In the genomic region with DNA sequence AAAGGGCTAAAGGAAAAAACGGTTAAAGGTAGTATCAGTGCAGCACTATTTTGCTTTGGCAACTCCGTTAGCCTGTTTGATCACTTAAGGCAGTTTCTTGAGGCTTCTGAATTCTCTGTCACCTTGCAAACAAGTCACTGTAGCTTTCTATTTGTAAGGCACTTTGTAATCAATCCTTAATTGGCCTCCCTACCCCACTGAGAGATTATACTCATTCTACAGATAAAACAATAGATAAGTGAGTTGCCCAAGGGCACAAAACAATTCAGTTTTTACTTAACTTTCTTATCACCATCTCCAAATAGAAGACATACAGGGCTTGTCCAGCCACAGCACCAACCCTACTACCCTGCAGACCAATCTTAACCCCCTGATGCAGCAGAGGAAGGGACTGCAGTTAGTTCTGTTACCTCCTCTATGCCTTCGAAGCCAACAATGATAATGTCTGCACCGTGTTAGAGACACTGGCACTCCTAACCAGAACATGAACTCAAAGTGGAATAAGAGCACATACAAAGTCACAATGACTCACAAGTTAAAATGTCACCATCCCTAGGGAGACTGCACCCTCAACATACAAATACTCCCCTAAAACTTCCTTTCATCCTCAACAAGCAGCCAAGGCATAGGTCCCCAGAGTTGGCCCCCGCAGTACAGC, we compare ENCODE assay signal across 10 cellular contexts. TPM values are rescaled to one million over a fixed set of nuclear protein-coding genes. Genes with fewer than 3 reads are reported as not detected.
DNase-seq lines count a peak whose midpoint lies in the region; ATAC-seq and TF ChIP-seq lines count a peak whose summit lies in the region.
"Had no signal": no experiment of that assay in that cellular context is flagged by ENCODE, and none has a peak within 500 bp of the region (broad histone marks: within the 10 kb centered on the region; RNA-seq: fewer than 3 reads in every experiment).

No MANE protein-coding gene starts in this region.

- TF ChIP-seq POLR2A in gastroesophageal sphincter (IDR thresholded peaks at IDR 0.05): no peak

- H3K4me3 Mint-ChIP-seq in activated naive CD4-positive, alpha-beta T cell treated with anti-CD3 and anti-CD28 coated beads, Interleukin-2, amount 10 ng/mL, durations not matched to agents 7 days and 5 days: peak overlapping the region; percentile 91
- peak overlapping the region; percentile 92 for H3K4me3 Mint-ChIP-seq in activated T-helper 17 cell treated with anti-CD3 and anti-CD28 coated beads, Interleukin-2, amount 50 U/mL, for 72 hours
- peak overlapping the region; percentile 87 to 92 (median 89) for H3K4me3 Mint-ChIP-seq in immature natural killer cell

- ATAC-seq in activated T-helper 17 cell treated with anti-CD3 and anti-CD28 coated beads, Interleukin-2, amount 50 U/mL, for 72 hours (replicated peaks): no peak
- ATAC-seq in gastroesophageal sphincter: no peak

- no peaks in the 10 kb centered on the region for H3K27me3 ChIP-seq in tibial artery
- H3K27me3 ChIP-seq in gastroesophageal sphincter: no peaks in the 10 kb centered on the region

- peaks cover 0 to 13% (median 0%) of the 10 kb centered on the region in 4 donors for H3K4me1 ChIP-seq in tibial artery
- peaks cover 0 to 30% (median 0%) of the 10 kb centered on the region in 3 donors for H3K4me1 ChIP-seq in gastroesophageal sphincter

- no peaks in the 10 kb centered on the region for H3K9me3 ChIP-seq in tibial artery
- H3K9me3 ChIP-seq in gastroesophageal sphincter: no peaks in the 10 kb centered on the region

- TF ChIP-seq EP300 in gastroesophageal sphincter (IDR thresholded peaks at IDR 0.05): no peak

- H3K9me3 Mint-ChIP-seq in activated naive CD4-positive, alpha-beta T cell treated with anti-CD3 and anti-CD28 coated beads, Interleukin-2, amount 10 ng/mL, durations not matched to agents 7 days and 5 days: no peaks in the 10 kb centered on the region
- H3K9me3 Mint-ChIP-seq in activated T-helper 17 cell treated with anti-CD3 and anti-CD28 coated beads, Interleukin-2, amount 50 U/mL, for 72 hours: no peaks in the 10 kb centered on the region
- no peaks in the 10 kb centered on the region for H3K9me3 Mint-ChIP-seq in immature natural killer cell

- peaks cover 30% of the 10 kb centered on the region for H3K4me1 Mint-ChIP-seq in activated naive CD4-positive, alpha-beta T cell treated with anti-CD3 and anti-CD28 coated beads, Interleukin-2, amount 10 ng/mL, durations not matched to agents 7 days and 5 days
- H3K4me1 Mint-ChIP-seq in activated T-helper 17 cell treated with anti-CD3 and anti-CD28 coated beads, Interleukin-2, amount 50 U/mL, for 72 hours: peaks cover 16% of the 10 kb centered on the region
- H3K4me1 Mint-ChIP-seq in immature natural killer cell: peaks cover 26 to 45% of the 10 kb centered on the region in 2 donors

- CTCF ChIA-PET in activated naive CD4-positive, alpha-beta T cell treated with anti-CD3 and anti-CD28 coated beads, Interleukin-2, amount 10 ng/mL, durations not matched to agents 7 days and 5 days (lab: Charles Lee): no interaction called here

- H3K27ac ChIP-seq in tibial artery (no peak overlapping the region), gastroesophageal sphincter (peak overlapping the region in 1 of 4 donors; percentile 79)

- intact Hi-C loops in tibial artery (cut with DNase I; ENCODE audit: low total_unique reads): loop anchor here (10.0 kb wide), 1 partner anchor 65 kb away; no protein-coding TSS in a partner anchor

- no peak overlapping the region for H3K27ac Mint-ChIP-seq in activated naive CD4-positive, alpha-beta T cell treated with anti-CD3 and anti-CD28 coated beads, Interleukin-2, amount 10 ng/mL, durations not matched to agents 7 days and 5 days
- H3K27ac Mint-ChIP-seq in activated T-helper 17 cell treated with anti-CD3 and anti-CD28 coated beads, Interleukin-2, amount 50 U/mL, for 72 hours: peak overlapping the region; percentile 83
- peak overlapping the region in 2 of 6 donors; percentile 0 to 22 for H3K27ac Mint-ChIP-seq in immature natural killer cell

- 52 to 64% methylated on average over 2 to 4 of the region's 5 CpGs for WGBS in gastroesophageal sphincter (ENCODE audit: low coverage in 1 of 2), 2 donors

- TF ChIP-seq CTCF in tibial artery (IDR thresholded peaks at IDR 0.05) (no peak), gastroesophageal sphincter (IDR thresholded peaks at IDR 0.05) (no peak)

- H3K4me3 ChIP-seq in tibial artery (peak overlapping the region; percentile 66 to 86), gastroesophageal sphincter (peak overlapping the region in 1 of 2 donors; percentile 77)

- peaks cover 5% of the 10 kb centered on the region for H3K27me3 Mint-ChIP-seq in activated naive CD4-positive, alpha-beta T cell treated with anti-CD3 and anti-CD28 coated beads, Interleukin-2, amount 10 ng/mL, durations not matched to agents 7 days and 5 days
- H3K27me3 Mint-ChIP-seq in activated T-helper 17 cell treated with anti-CD3 and anti-CD28 coated beads, Interleukin-2, amount 50 U/mL, for 72 hours: no peaks in the 10 kb centered on the region
- H3K27me3 Mint-ChIP-seq in immature natural killer cell (ENCODE audit: low read depth in 3 of 3): peaks cover 4 to 12% (median 10%) of the 10 kb centered on the region in 3 donors

- no peak for DNase-seq in activated naive CD4-positive, alpha-beta T cell treated with anti-CD3 and anti-CD28 coated beads, Interleukin-2, amount 10 ng/mL, durations not matched to agents 7 days and 5 days
- no peak for DNase-seq in activated naive CD4-positive, alpha-beta T cell treated with Interleukin-2 at 50 U/mL for 16 hours
- DNase-seq in immature natural killer cell (no peak), tibial artery (no peak), UCSD-AML1 (lab: John Stamatoyannopoulos, UW; ENCODE audit: unreplicated experiment) (no peak), NCI-H1092 (lab: John Stamatoyannopoulos, UW) (no peak)
- DNase-seq: effector memory CD4-positive, alpha-beta T cell had no signal

- H3K36me3 ChIP-seq in tibial artery: no peaks in the 10 kb centered on the region
- no peaks in the 10 kb centered on the region for H3K36me3 ChIP-seq in gastroesophageal sphincter

- H3K36me3 Mint-ChIP-seq in activated naive CD4-positive, alpha-beta T cell treated with anti-CD3 and anti-CD28 coated beads, Interleukin-2, amount 10 ng/mL, durations not matched to agents 7 days and 5 days: peaks cover 2% of the 10 kb centered on the region
- peaks cover 4% of the 10 kb centered on the region for H3K36me3 Mint-ChIP-seq in activated T-helper 17 cell treated with anti-CD3 and anti-CD28 coated beads, Interleukin-2, amount 50 U/mL, for 72 hours (ENCODE audit: low read depth)
- no peaks in the 10 kb centered on the region for H3K36me3 Mint-ChIP-seq in immature natural killer cell

RNA-seq across cellular contexts. Expression of a gene that starts 1.7 kb away (rescaled TPM):
- total RNA-seq in activated T-helper 17 cell treated with anti-CD3 and anti-CD28 coated beads, Interleukin-2, amount 50 U/mL, for 72 hours: 10 to 100 TPM; 15.1 to 18.3 TPM
- 10 to 100 TPM; 24.3 to 40.8 (median 27.3) TPM for polyA plus RNA-seq in immature natural killer cell
- 10 to 100 TPM; 15.9 to 25.2 (median 20.4) TPM for total RNA-seq in gastroesophageal sphincter

RNA-seq across cellular contexts. Expression of a gene that starts 34.7 kb away (rescaled TPM):
- not detected for total RNA-seq in activated T-helper 17 cell treated with anti-CD3 and anti-CD28 coated beads, Interleukin-2, amount 50 U/mL, for 72 hours
- polyA plus RNA-seq in immature natural killer cell: not detected
- total RNA-seq in gastroesophageal sphincter: not detected

RNA-seq across cellular contexts. Expression of a gene that starts 42.6 kb away (rescaled TPM):
- not detected for total RNA-seq in activated T-helper 17 cell treated with anti-CD3 and anti-CD28 coated beads, Interleukin-2, amount 50 U/mL, for 72 hours
- polyA plus RNA-seq in immature natural killer cell: not detected
- total RNA-seq in gastroesophageal sphincter: not detected
- total RNA-seq: mononuclear cell had no signal
